In genomic region chr6:122007366-122007765, GRCh38 we compare ENCODE assay signal across 1 cellular context.
A peak's percentile ranks its signal among the peaks of the same experiment; 100 is the strongest.
TF ChIP-seq lines count a peak whose summit lies in the region.

No MANE protein-coding gene starts in this region.

TF ChIP-seq in H1, 55 proteins besides CTCF, POLR2A, EP300 and RAD21:
- no peak for TF ChIP-seq TAF1 (IDR thresholded peaks at IDR 0.05; ENCODE audit: low read depth, low read length)
- peak; percentile 42; the same call in 1 of the 2 replicates for TF ChIP-seq TCF12 (IDR thresholded peaks at IDR 0.05; ENCODE audit: low read depth, low read length)
- TF ChIP-seq CTBP2 (IDR thresholded peaks at IDR 0.05; ENCODE audit: borderline replicate concordance, insufficient read depth, insufficient read length, low read length): no peak
